Comparison of ENCODE assay signal across 14 cellular contexts in genomic region chr2:64222942-64223511, GRCh38.
DNase-seq lines count a peak whose midpoint lies in the region; ATAC-seq lines count a peak whose summit lies in the region.
"Had no signal": no experiment of that assay in that cellular context is flagged by ENCODE, and none has a peak within 500 bp of the region (broad histone marks: within the 10 kb centered on the region; RNA-seq: fewer than 3 reads in every experiment).

No MANE protein-coding gene starts in this region.

- peaks cover 24% of the 10 kb centered on the region for H3K4me1 ChIP-seq in CD4-positive, alpha-beta memory T cell (ENCODE audit: insufficient read depth, low read length)

- H3K27ac Mint-ChIP-seq in CD4-positive, alpha-beta memory T cell = peak overlapping the region; percentile 43 to 90 (median 65)
- H3K27ac Mint-ChIP-seq: WTC11 had no signal

- no peaks in the 10 kb centered on the region for H3K27me3 Mint-ChIP-seq in CD4-positive, alpha-beta memory T cell

- POLR2A ChIA-PET in CD4-positive, alpha-beta memory T cell (lab: Charles Lee; ENCODE audit: partially characterized antibody) = interaction anchor here (0.8 to 1.7 kb wide), 3 partner anchors 11 to 103 kb away, joined by 3 to 7 read pairs (median 4); no protein-coding TSS in a partner anchor

- H3K4me3 ChIP-seq in CD4-positive, alpha-beta memory T cell (ENCODE audit: low read length in 2 of 2) = no peak overlapping the region
- H3K4me3 ChIP-seq: cardiac muscle cell, ovary had no signal

- peaks cover 10 to 25% (median 23%) of the 10 kb centered on the region in 4 donors for H3K4me1 Mint-ChIP-seq in CD4-positive, alpha-beta memory T cell

- CTCF ChIA-PET in CD4-positive, alpha-beta memory T cell (lab: Charles Lee; ENCODE audit: partially characterized antibody) = interaction anchor here (1.0 to 2.3 kb wide), 7 partner anchors 8 to 265 kb away, joined by 3 to 15 read pairs (median 4); no protein-coding TSS in a partner anchor

- peak overlapping the region in 7 of 8 donors; percentile 8 to 68 (median 29) for H3K4me3 Mint-ChIP-seq in CD4-positive, alpha-beta memory T cell
- H3K4me3 Mint-ChIP-seq: WTC11 had no signal

- no peaks in the 10 kb centered on the region for H3K36me3 ChIP-seq in CD4-positive, alpha-beta memory T cell (ENCODE audit: insufficient read depth, low read length)
- H3K36me3 ChIP-seq: cardiac muscle cell, ovary had no signal

- no peak for DNase-seq in CD4-positive, alpha-beta memory T cell
- DNase-seq in SW 1271 (lab: John Stamatoyannopoulos, UW) = no peak
- DNase-seq in globus pallidus (ENCODE audit: low spot score) = no peak
- no peak for DNase-seq in NCI-H1694 (lab: John Stamatoyannopoulos, UW)
- no peak for DNase-seq in CD1c-positive myeloid dendritic cell (ENCODE audit: extremely low spot score)
- DNase-seq: DND-41, hippocampal formation, NCI-H69, ovary had no signal

- no peaks in the 10 kb centered on the region for H3K36me3 Mint-ChIP-seq in CD4-positive, alpha-beta memory T cell
- H3K36me3 Mint-ChIP-seq: WTC11 had no signal

- intact Hi-C loops in CD4-positive, alpha-beta memory T cell (cut with micrococcal nuclease) = no loop called here

- H3K27ac ChIP-seq in CD4-positive, alpha-beta memory T cell (ENCODE audit: low read depth, low read length) = no peak overlapping the region
- peak overlapping the region; percentile 39 for H3K27ac ChIP-seq in cingulate gyrus (ENCODE audit: low read depth, low read length)
- H3K27ac ChIP-seq: cardiac muscle cell, ovary had no signal

- ATAC-seq in GM18873 (IDR thresholded peaks at IDR 0.05; ENCODE audit: low FRiP score, unreplicated experiment) (peak; percentile 57), HG03196 (IDR thresholded peaks at IDR 0.05; ENCODE audit: unreplicated experiment) (peak; percentile 47)
- ATAC-seq: WTC11 had no signal

- H3K9me3 ChIP-seq in CD4-positive, alpha-beta memory T cell (ENCODE audit: control insufficient read depth in 1 of 2, low read length in 2 of 2) = no peaks in the 10 kb centered on the region
- H3K9me3 ChIP-seq: ovary had no signal

- no peaks in the 10 kb centered on the region for H3K9me3 Mint-ChIP-seq in CD4-positive, alpha-beta memory T cell
- H3K9me3 Mint-ChIP-seq: WTC11 had no signal

- H3K27me3 ChIP-seq in CD4-positive, alpha-beta memory T cell (ENCODE audit: insufficient read depth, low read length) = no peaks in the 10 kb centered on the region
- H3K27me3 ChIP-seq: cardiac muscle cell, ovary had no signal
